12 cellular contexts compared by ENCODE assay signal in genomic region chr7:24905996-24906770, GRCh38.
DNase-seq lines count a peak whose midpoint lies in the region; ATAC-seq lines count a peak whose summit lies in the region.
"Had no signal": no experiment of that assay in that cellular context is flagged by ENCODE, and none has a peak within 500 bp of the region (broad histone marks: within the 10 kb centered on the region; RNA-seq: fewer than 3 reads in every experiment).

No MANE protein-coding gene starts in this region.

- ATAC-seq in GM18868 (IDR thresholded peaks at IDR 0.05; ENCODE audit: unreplicated experiment) (no peak), HG02884 (IDR thresholded peaks at IDR 0.05; ENCODE audit: unreplicated experiment) (no peak)

- peak; percentile 60 for DNase-seq in activated CD4-positive, alpha-beta T cell treated with anti-CD3 and anti-CD28 coated beads for 48 hours
- no peak for DNase-seq in activated CD4-positive, alpha-beta T cell treated with anti-CD3 and anti-CD28 coated beads for 1 hour
- DNase-seq in LoVo (ENCODE audit: low spot score): peak; percentile 54
- DNase-seq in activated naive CD4-positive, alpha-beta T cell treated with anti-CD3 and anti-CD28 coated beads, Interleukin-2, amount 50 U/mL, for 16 hours: peak; percentile 19
- DNase-seq in kidney tubule cell (ENCODE audit: low spot score): peak; percentile 97
- no peak for DNase-seq in 8988T
- DNase-seq: cortex of kidney, NCI-H1092 treated with DMSO at 0.1 percent for 48 hours, NCI-H446, pancreas had no signal

Comparison
In these comparisons a context has a peak if more than half of its experiments do, and no peak if none do; other contexts are left out.
1. DNase-seq: peak in activated CD4-positive, alpha-beta T cell treated with anti-CD3 and anti-CD28 coated beads for 48 hours (single experiment), LoVo (single experiment), activated naive CD4-positive, alpha-beta T cell treated with anti-CD3 and anti-CD28 coated beads, Interleukin-2, amount 50 U/mL, for 16 hours (single experiment) and kidney tubule cell (single experiment); none in activated CD4-positive, alpha-beta T cell treated with anti-CD3 and anti-CD28 coated beads for 1 hour (single experiment) and 8988T (single experiment).